12 cellular contexts compared by ENCODE assay signal in the genomic region with DNA sequence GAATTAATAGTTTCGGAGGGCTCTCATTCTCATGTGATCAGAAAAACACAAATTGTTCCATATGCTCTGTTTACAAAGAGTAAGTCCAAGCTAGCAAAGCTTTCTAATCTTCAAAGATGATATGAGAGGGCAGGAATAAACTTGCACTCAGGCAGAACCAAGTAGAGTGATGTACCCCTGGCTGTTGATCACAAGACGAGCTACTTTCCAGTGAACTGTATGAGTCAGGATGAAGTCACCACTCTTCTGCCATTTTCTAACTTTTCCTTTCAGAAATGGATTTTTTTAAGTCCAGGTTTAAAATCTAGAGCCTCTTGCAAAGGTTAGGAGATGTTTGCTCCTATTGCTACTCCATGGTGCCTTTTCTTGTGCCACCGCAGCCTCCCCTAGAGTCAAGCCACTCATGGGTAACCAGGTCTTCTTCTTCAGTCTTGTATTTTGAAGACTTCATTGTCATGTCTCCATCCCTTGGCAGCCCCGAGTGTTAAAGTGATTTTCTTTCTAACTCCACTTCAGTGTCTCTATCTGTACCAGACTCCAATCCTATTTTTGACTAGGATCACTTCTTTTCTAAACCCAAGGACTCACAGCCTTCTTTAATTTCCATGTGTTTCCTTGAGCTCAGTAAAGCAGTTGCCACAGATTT.
DNase-seq lines count a peak whose midpoint lies in the region; ATAC-seq and TF ChIP-seq lines count a peak whose summit lies in the region.
"Had no signal": no experiment of that assay in that cellular context is flagged by ENCODE, and none has a peak within 500 bp of the region (broad histone marks: within the 10 kb centered on the region; RNA-seq: fewer than 3 reads in every experiment).

No MANE protein-coding gene starts in this region.

- H2AFZ ChIP-seq in SK-N-SH (ENCODE audit: low read depth): peak overlapping the region; percentile 96; the same call in 1 of the 2 replicates

- no peaks in the 10 kb centered on the region for H4K20me1 ChIP-seq in SK-N-SH (ENCODE audit: insufficient read depth)

- peaks cover 13% of the 10 kb centered on the region for H3F3A ChIP-seq in SK-N-SH (replicated peaks; ENCODE audit: insufficient read depth)

- peak; percentile 59 to 76 for ATAC-seq in activated T-cell treated with anti-CD3 and anti-CD28 coated beads, Interleukin-2, amount 50 U/mL, for 4 hours
- ATAC-seq in GM18511 (IDR thresholded peaks at IDR 0.05; ENCODE audit: unreplicated experiment): no peak

- no peak; a peak in 1 of 4 replicates for TF ChIP-seq EP300 in SK-N-SH (IDR thresholded peaks at IDR 0.05; ENCODE audit: borderline replicate concordance in 1 of 2, low read depth in 1 of 2, low read length in 1 of 2)

- no peak overlapping the region for H3K4me3 ChIP-seq in SK-N-SH (ENCODE audit: low read depth in 2 of 2, low read length in 1 of 2)
- H3K4me3 ChIP-seq: right atrium auricular region had no signal

- no peak overlapping the region for H3K4me3 Mint-ChIP-seq in activated T-cell treated with anti-CD3 and anti-CD28 coated beads, Interleukin-2, amount 50 U/mL, for 4 hours
- H3K4me3 Mint-ChIP-seq: activated naive CD8-positive, alpha-beta T cell; memory B cell had no signal

- H3K9ac ChIP-seq in SK-N-SH: no peak overlapping the region

- DNase-seq in activated T-cell treated with anti-CD3 and anti-CD28 coated beads, Interleukin-2, amount 50 U/mL, for 4 hours: no peak
- no peak for DNase-seq in activated T-cell treated with anti-CD3 and anti-CD28 coated beads, Interleukin-2, amount 50 U/mL, for 1 hour
- no peak for DNase-seq in SK-N-SH
- peak; percentile 27 for DNase-seq in fibroblast of gingiva (ENCODE audit: low read depth)
- peak; percentile 84 for DNase-seq in stromal cell of bone marrow (ENCODE audit: low read depth)
- no peak for DNase-seq in mesenteric fat pad (ENCODE audit: low spot score)
- DNase-seq in stimulated activated naive CD4-positive, alpha-beta T cell (lab: John Stamatoyannopoulos, UW): no peak
- DNase-seq: NCI-H2029 treated with DMSO at 0.1 percent for 48 hours had no signal

- H3K36me3 ChIP-seq in SK-N-SH (replicated peaks in 1 of 2; ENCODE audit: control insufficient read depth in 1 of 2, insufficient read depth in 2 of 2, low read length in 1 of 2): no peaks in the 10 kb centered on the region
- H3K36me3 ChIP-seq: right atrium auricular region had no signal

- H3K79me2 ChIP-seq in SK-N-SH (ENCODE audit: insufficient read depth): no peaks in the 10 kb centered on the region

- POLR2A ChIA-PET in SK-N-SH (lab: Yijun Ruan, JAX): no interaction called here

- H3K4me2 ChIP-seq in SK-N-SH: no peak overlapping the region

- peaks cover 10% of the 10 kb centered on the region for H3K27me3 Mint-ChIP-seq in activated T-cell treated with anti-CD3 and anti-CD28 coated beads, Interleukin-2, amount 50 U/mL, for 4 hours (ENCODE audit: low read depth)

- H3K4me1 ChIP-seq in SK-N-SH (ENCODE audit: control insufficient read depth in 1 of 2, insufficient read depth in 2 of 2, low read depth in 1 of 2, low read length in 1 of 2): peaks cover 0 to 23% of the 10 kb centered on the region in 2 experiments; a peak in 1 of 4 replicates
- H3K4me1 ChIP-seq: right atrium auricular region had no signal

- H3K9me2 ChIP-seq in SK-N-SH: no peaks in the 10 kb centered on the region

- no peaks in the 10 kb centered on the region for H3K9me3 ChIP-seq in SK-N-SH
- H3K9me3 ChIP-seq: right atrium auricular region had no signal

- TF ChIP-seq RAD21 in SK-N-SH (IDR thresholded peaks at IDR 0.05; ENCODE audit: low read length): no peak

- CTCF ChIA-PET in SK-N-SH (lab: Yijun Ruan, JAX): interaction anchor here (0.6 to 4.4 kb wide), 3 partner anchors 10 to 305 kb away, joined by 3 to 20 read pairs (median 8); no protein-coding TSS in a partner anchor

- no peaks in the 10 kb centered on the region for H3K36me3 Mint-ChIP-seq in activated T-cell treated with anti-CD3 and anti-CD28 coated beads, Interleukin-2, amount 50 U/mL, for 4 hours (ENCODE audit: insufficient read depth)
- H3K36me3 Mint-ChIP-seq: activated naive CD8-positive, alpha-beta T cell; memory B cell had no signal

- H3K27ac ChIP-seq in SK-N-SH (ENCODE audit: low read depth in 2 of 2, low read length in 1 of 2): peak overlapping the region in 1 of 2 experiments; percentile 82; a peak in 2 of 4 replicates
- H3K27ac ChIP-seq: right atrium auricular region had no signal

- no peaks in the 10 kb centered on the region for H3K4me1 Mint-ChIP-seq in activated T-cell treated with anti-CD3 and anti-CD28 coated beads, Interleukin-2, amount 50 U/mL, for 4 hours (ENCODE audit: low read depth)
- H3K4me1 Mint-ChIP-seq: memory B cell had no signal

- no peak for TF ChIP-seq CTCF in SK-N-SH (IDR thresholded peaks at IDR 0.05)

- 65% methylated on average over 4 of the region's 4 CpGs for WGBS in SK-N-SH (ENCODE audit: low lambda C conversion rate)

- H3K9me3 Mint-ChIP-seq in activated T-cell treated with anti-CD3 and anti-CD28 coated beads, Interleukin-2, amount 50 U/mL, for 4 hours: no peaks in the 10 kb centered on the region
- H3K9me3 Mint-ChIP-seq: memory B cell had no signal

- H3K27me3 ChIP-seq in SK-N-SH (ENCODE audit: insufficient read depth): no peaks in the 10 kb centered on the region
- H3K27me3 ChIP-seq: right atrium auricular region had no signal

TF ChIP-seq in SK-N-SH, 30 proteins besides CTCF, POLR2A, EP300 and RAD21:
- no peak for TF ChIP-seq TAF1 (IDR thresholded peaks at IDR 0.05; ENCODE audit: borderline replicate concordance, low read depth, low read length)
- no peak for TF ChIP-seq ELF1 (IDR thresholded peaks at IDR 0.05)
- TF ChIP-seq TCF12 (IDR thresholded peaks at IDR 0.05): 0 out of 2 replicates have a peak, but pooled peaks have one; percentile 29
- peak; percentile 9; the same call in 1 of the 2 replicates for TF ChIP-seq TEAD4 (IDR thresholded peaks at IDR 0.05; ENCODE audit: borderline replicate concordance, insufficient read depth)
- no peak for TF ChIP-seq EZH2phosphoT487 (IDR thresholded peaks at IDR 0.05; ENCODE audit: borderline replicate concordance, low read depth)
- TF ChIP-seq YY1 (IDR thresholded peaks at IDR 0.05; ENCODE audit: low read depth): peak; percentile 80; the same call in 1 of the 2 replicates
- no peak for TF ChIP-seq RFX5 (IDR thresholded peaks at IDR 0.05; ENCODE audit: low read length)
- TF ChIP-seq JUND (IDR thresholded peaks at IDR 0.05): peak; percentile 87
- TF ChIP-seq RCOR1 (IDR thresholded peaks at IDR 0.05; ENCODE audit: low read length): no peak
- TF ChIP-seq FOSL2 (IDR thresholded peaks at IDR 0.05; ENCODE audit: borderline replicate concordance, low read depth): peak; percentile 93
- TF ChIP-seq RXRA (IDR thresholded peaks at IDR 0.05; ENCODE audit: borderline replicate concordance, low read depth): no peak
- TF ChIP-seq, protein P1, sequence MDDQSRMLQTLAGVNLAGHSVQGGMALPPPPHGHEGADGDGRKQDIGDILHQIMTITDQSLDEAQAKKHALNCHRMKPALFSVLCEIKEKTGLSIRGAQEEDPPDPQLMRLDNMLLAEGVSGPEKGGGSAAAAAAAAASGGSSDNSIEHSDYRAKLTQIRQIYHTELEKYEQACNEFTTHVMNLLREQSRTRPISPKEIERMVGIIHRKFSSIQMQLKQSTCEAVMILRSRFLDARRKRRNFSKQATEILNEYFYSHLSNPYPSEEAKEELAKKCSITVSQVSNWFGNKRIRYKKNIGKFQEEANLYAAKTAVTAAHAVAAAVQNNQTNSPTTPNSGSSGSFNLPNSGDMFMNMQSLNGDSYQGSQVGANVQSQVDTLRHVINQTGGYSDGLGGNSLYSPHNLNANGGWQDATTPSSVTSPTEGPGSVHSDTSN (IDR thresholded peaks at IDR 0.05): peak; percentile 37
TF ChIP-seq in SK-N-SH: peak in this region for 6.

Comparison
In these comparisons a context has a peak if more than half of its experiments do, and no peak if none do; other contexts are left out.
1. DNase-seq: peak in fibroblast of gingiva (single experiment) and stromal cell of bone marrow (single experiment); none in activated T-cell treated with anti-CD3 and anti-CD28 coated beads, Interleukin-2, amount 50 U/mL, for 4 hours (single experiment), activated T-cell treated with anti-CD3 and anti-CD28 coated beads, Interleukin-2, amount 50 U/mL, for 1 hour (single experiment), SK-N-SH (single experiment), mesenteric fat pad (single experiment) and stimulated activated naive CD4-positive, alpha-beta T cell (0 of 6).